Comparison of ENCODE assay signal across 18 cellular contexts in the genomic region with DNA sequence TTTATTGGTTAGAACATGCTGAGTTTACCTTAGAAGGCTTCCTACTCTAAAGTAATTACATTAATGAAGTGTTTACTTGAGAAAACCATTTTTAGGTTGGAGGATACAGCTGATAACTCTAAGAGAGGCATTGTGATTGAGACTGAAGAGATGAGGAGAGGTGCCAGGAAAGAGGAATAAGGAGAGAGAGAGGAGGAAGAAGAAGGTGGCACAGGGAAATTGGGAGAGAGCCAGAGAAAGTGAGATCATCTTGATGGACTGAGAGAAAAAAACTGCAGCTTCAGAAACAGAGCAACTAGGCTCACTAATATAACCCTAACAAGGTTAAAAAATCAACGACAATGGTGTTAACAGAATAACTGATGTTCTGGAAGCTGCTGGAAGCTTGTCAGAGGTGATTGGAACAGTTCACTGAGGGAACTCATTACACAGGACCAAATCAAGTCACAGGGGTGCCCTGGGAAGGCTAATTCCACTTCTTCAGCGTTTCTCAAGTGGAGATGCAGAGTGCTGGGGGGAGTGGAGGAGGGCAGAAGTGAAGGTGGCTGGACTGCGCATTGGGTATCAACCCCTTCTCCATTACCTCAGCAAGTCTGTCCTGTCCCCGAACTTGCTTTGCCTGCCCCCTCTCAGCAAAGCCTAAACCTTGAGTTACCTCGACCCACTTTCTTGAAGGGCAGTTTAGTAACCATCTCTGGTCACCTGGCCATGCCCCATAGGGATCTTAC. TPM values are rescaled to one million over a fixed set of nuclear protein-coding genes. Genes with fewer than 3 reads are reported as not detected.
DNase-seq lines count a peak whose midpoint lies in the region; FAIRE-seq and TF ChIP-seq lines count a peak whose summit lies in the region.
"Had no signal": no experiment of that assay in that cellular context is flagged by ENCODE, and none has a peak within 500 bp of the region (broad histone marks: within the 10 kb centered on the region; RNA-seq: fewer than 3 reads in every experiment).

No MANE protein-coding gene starts in this region.

- TF ChIP-seq CTCF in bronchial epithelial cell (IDR thresholded peaks at IDR 0.05; ENCODE audit: insufficient read depth, low read length, severe bottlenecking), result no peak

- H3K4me3 ChIP-seq in bronchial epithelial cell (ENCODE audit: low read depth, low read length), result no peak overlapping the region

- peak; percentile 10 for DNase-seq in DMS79 (lab: John Stamatoyannopoulos, UW)
- peak; percentile 6 for DNase-seq in NCI-H1105 (lab: John Stamatoyannopoulos, UW)
- DNase-seq in bronchial epithelial cell (ENCODE audit: low read depth), result peak; percentile 50
- DNase-seq in mucosa of gallbladder (ENCODE audit: low spot score), result peak; percentile 32
- DNase-seq in T-helper 9 cell, result no peak
- DNase-seq in H4 (ENCODE audit: low spot score), result no peak
- DNase-seq in activated CD8-positive, alpha-beta memory T cell treated with anti-CD3 and anti-CD28 coated beads, Interleukin-2, amount 50 U/mL, for 4 hours, result no peak
- DNase-seq in NK-92 treated with Interleukin-12 subunit alpha and Interleukin-12 subunit beta, amount 100 ng/mL, for 24 hours (lab: John Stamatoyannopoulos, UW), result no peak
- DNase-seq: activated B cell treated with CpG ODN at 0.5 μM for 24 hours; activated naive CD8-positive, alpha-beta T cell treated with anti-CD3 and anti-CD28 coated beads, Interleukin-2, amount 50 U/mL, for 24 hours; caudate nucleus; CD8-positive, alpha-beta memory T cell; effector CD4-positive, alpha-beta T cell; hippocampal formation; midbrain; NCI-H2171; stimulated activated CD4-positive, alpha-beta T cell treated with anti-CD3 and anti-CD28 coated beads, Interleukin-4, amount 100 ng/mL, for 1 hour had no signal

- peak; percentile 18 for FAIRE-seq in bronchial epithelial cell (lab: Jason Lieb, UNC)

- no peaks in the 10 kb centered on the region for H3K27me3 ChIP-seq in bronchial epithelial cell (ENCODE audit: control insufficient read depth, insufficient read depth, low read length)

- no peaks in the 10 kb centered on the region for H3K36me3 ChIP-seq in bronchial epithelial cell (ENCODE audit: control insufficient read depth, insufficient read depth, low read length)
- H3K36me3 ChIP-seq: neutrophil had no signal

RNA-seq across cellular contexts. Expression of a gene that starts 6.9 kb away (rescaled TPM):
- total RNA-seq in bronchial epithelial cell (under 0.01 and 0.13 TPM in 2 replicates), mucosa of gallbladder (431 TPM)
- 1.4 and 4.0 TPM in 2 replicates for total RNA-seq in H4 (2014; rRNA removed; shearing (Covaris generic))

Comparison
In these comparisons a context has a peak if more than half of its experiments do, and no peak if none do; other contexts are left out.
1. DNase-seq: peak in DMS79 (single experiment), NCI-H1105 (single experiment), bronchial epithelial cell (single experiment) and mucosa of gallbladder (single experiment); none in T-helper 9 cell (single experiment), H4 (single experiment), activated CD8-positive, alpha-beta memory T cell treated with anti-CD3 and anti-CD28 coated beads, Interleukin-2, amount 50 U/mL, for 4 hours (single experiment) and NK-92 treated with Interleukin-12 subunit alpha and Interleukin-12 subunit beta, amount 100 ng/mL, for 24 hours (single experiment).
2. RNA of a gene that starts 6.9 kb away (total RNA-seq): 431 TPM in mucosa of gallbladder (single experiment); 1.4 to 4.0 TPM in H4 and under 0.01 to 0.13 TPM in bronchial epithelial cell; every median in the first group is over 10 times any median in the second.